Comparison of ENCODE assay signal across 20 cellular contexts in genomic region chr2:50650398-50650810, GRCh38.
A peak's percentile ranks its signal among the peaks of the same experiment; 100 is the strongest.
DNase-seq lines count a peak whose midpoint lies in the region; FAIRE-seq and TF ChIP-seq lines count a peak whose summit lies in the region.
"Had no signal": no experiment of that assay in that cellular context is flagged by ENCODE, and none has a peak within 500 bp of the region (broad histone marks: within the 10 kb centered on the region; RNA-seq: fewer than 3 reads in every experiment).

No MANE protein-coding gene starts in this region.

- H3K36me3 Mint-ChIP-seq in nephron progenitor cell (ENCODE audit: low read depth): peaks cover 3% of the 10 kb centered on the region
- H3K36me3 Mint-ChIP-seq: CD14-positive monocyte had no signal

- WGBS in hepatocyte (ENCODE audit: low lambda C conversion rate, missing lambda C conversion rate): 69% methylated on average over 5 of the region's 5 CpGs

- H3K9me3 ChIP-seq in hepatocyte (ENCODE audit: low read depth): no peaks in the 10 kb centered on the region
- H3K9me3 ChIP-seq: A549 had no signal

- H3K27me3 Mint-ChIP-seq in nephron progenitor cell (ENCODE audit: low read depth, poor library complexity): no peaks in the 10 kb centered on the region

- no peaks in the 10 kb centered on the region for H3K27me3 ChIP-seq in hepatocyte

- peaks cover 4% of the 10 kb centered on the region for H3K9me3 Mint-ChIP-seq in nephron progenitor cell

- DNase-seq in epithelial cell of esophagus (ENCODE audit: low read depth) (peak; percentile 75), nephron progenitor cell (no peak), D721Med (ENCODE audit: insufficient read length, low spot score) (no peak), SIG-M5 treated with dmso at 0.1 percent for 504 hours (lab: John Stamatoyannopoulos, UW; ENCODE audit: unreplicated experiment) (no peak), hepatocyte (ENCODE audit: low spot score) (no peak)
- no peak for DNase-seq in activated CD8-positive, alpha-beta memory T cell treated with anti-CD3 and anti-CD28 coated beads, Interleukin-2, amount 50 U/mL, for 48 hours
- DNase-seq: COR-L47, KBM-7, NCI-H1092 treated with DMSO at 0.1 percent for 48 hours, NCI-H1694 treated with DMSO at 0.1 percent for 48 hours, NCI-H2171 treated with DMSO at 0.1 percent for 48 hours, NCI-H510A treated with DMSO at 0.1 percent for 48 hours, SIG-M5 had no signal

- no peak for TF ChIP-seq CTCF in 22Rv1 (IDR thresholded peaks at IDR 0.05)
- TF ChIP-seq CTCF in VCaP (conservative IDR thresholded peaks at IDR 0.05): no peak
- TF ChIP-seq CTCF in epithelial cell of esophagus (IDR thresholded peaks at IDR 0.05; ENCODE audit: insufficient read depth, low read depth, low read length, missing control alignments): no peak
- no peak for TF ChIP-seq CTCF in nephron progenitor cell (IDR thresholded peaks at IDR 0.05)
- TF ChIP-seq CTCF in D721Med (IDR thresholded peaks at IDR 0.05; ENCODE audit: insufficient read depth, missing control alignments): no peak
- TF ChIP-seq CTCF in hepatocyte (IDR thresholded peaks at IDR 0.05; ENCODE audit: poor library complexity): no peak

- FAIRE-seq in D721Med (lab: Jason Lieb, UNC): no peak
- FAIRE-seq: A549, GM12878, RCC 7860 had no signal

- no peak overlapping the region for H2AFZ ChIP-seq in hepatocyte
- H2AFZ ChIP-seq: GM23248 had no signal

- H3K36me3 ChIP-seq in hepatocyte (replicated peaks; ENCODE audit: insufficient read depth, low read depth): no peaks in the 10 kb centered on the region

- H3K4me1 ChIP-seq in hepatocyte (ENCODE audit: insufficient read depth): no peaks in the 10 kb centered on the region
- H3K4me1 ChIP-seq: A549 had no signal

- no peaks in the 10 kb centered on the region for H3K79me2 ChIP-seq in hepatocyte

- H3K9me2 ChIP-seq in hepatocyte (replicated peaks; ENCODE audit: insufficient read depth): no peaks in the 10 kb centered on the region

- no peak overlapping the region for H3K4me2 ChIP-seq in hepatocyte
- H3K4me2 ChIP-seq: A549 had no signal

- H3K27ac ChIP-seq in 22Rv1 (peak overlapping the region; percentile 46), VCaP (peak overlapping the region; percentile 61), hepatocyte (no peak overlapping the region)
- H3K27ac ChIP-seq: A549, GM23248 had no signal

- H4K20me1 ChIP-seq in hepatocyte (ENCODE audit: insufficient read depth, poor library complexity, severe bottlenecking): no peaks in the 10 kb centered on the region

- H3K4me3 ChIP-seq in epithelial cell of esophagus (ENCODE audit: low read length): peak overlapping the region; percentile 7
- H3K4me3 ChIP-seq in hepatocyte: no peak overlapping the region
- H3K4me3 ChIP-seq: A549, GM12878, GM23248 had no signal

- H3K4me1 Mint-ChIP-seq in nephron progenitor cell: no peaks in the 10 kb centered on the region
- H3K4me1 Mint-ChIP-seq: CD14-positive monocyte had no signal

- no peak overlapping the region for H3K4me3 Mint-ChIP-seq in nephron progenitor cell
- H3K4me3 Mint-ChIP-seq: CD14-positive monocyte had no signal

- H3K27ac Mint-ChIP-seq in nephron progenitor cell: peak overlapping the region; percentile 29
- H3K27ac Mint-ChIP-seq: CD14-positive monocyte had no signal
